ENCODE assay signal across 8 cellular contexts in genomic region chr1:48203287-48203900, GRCh38. TPM values are rescaled to one million over a fixed set of nuclear protein-coding genes. Genes with fewer than 3 reads are reported as not detected.
DNase-seq lines count a peak whose midpoint lies in the region; ATAC-seq and TF ChIP-seq lines count a peak whose summit lies in the region.

No MANE protein-coding gene starts in this region.

- H3K36me3 Mint-ChIP-seq in type B pancreatic cell, result no peaks in the 10 kb centered on the region

- H3K9me3 Mint-ChIP-seq in type B pancreatic cell, result no peaks in the 10 kb centered on the region

- no peaks in the 10 kb centered on the region for H3K9me3 ChIP-seq in right atrium auricular region

- peaks cover 17% of the 10 kb centered on the region for H3K27me3 Mint-ChIP-seq in type B pancreatic cell

- no peaks in the 10 kb centered on the region for H3K36me3 ChIP-seq in right atrium auricular region

- no peaks in the 10 kb centered on the region for H3K4me1 ChIP-seq in right atrium auricular region

- ATAC-seq in HG03565 (IDR thresholded peaks at IDR 0.05; ENCODE audit: unreplicated experiment) (peak; percentile 65), SK-N-SH treated with all-trans-retinoic acid at 6 μM for 48 hours (peak; percentile 79)

- TF ChIP-seq CTCF in GM12872 (IDR thresholded peaks at IDR 0.05; ENCODE audit: insufficient read depth, low read depth, low read length) (peak; percentile 64; the same call in 2 of the 3 replicates), right atrium auricular region (IDR thresholded peaks at IDR 0.05) (peak; percentile 50 to 76), type B pancreatic cell (conservative IDR thresholded peaks at IDR 0.05) (peak; percentile 80)

- H3K4me1 Mint-ChIP-seq in type B pancreatic cell (ENCODE audit: unreplicated experiment), result peaks cover 6% of the 10 kb centered on the region

- H3K4me3 ChIP-seq in right atrium auricular region, result no peak overlapping the region

- H3K4me3 Mint-ChIP-seq in type B pancreatic cell, result no peak overlapping the region

- no peak overlapping the region for H3K27ac ChIP-seq in right atrium auricular region

- no peaks in the 10 kb centered on the region for H3K27me3 ChIP-seq in right atrium auricular region

- H3K27ac Mint-ChIP-seq in type B pancreatic cell, result no peak overlapping the region

- DNase-seq in A172 (ENCODE audit: low spot score) (peak; percentile 18), right atrium auricular region (ENCODE audit: low spot score) (no peak), type B pancreatic cell (ENCODE audit: extremely low spot score, unreplicated experiment) (no peak), GM03348 (ENCODE audit: low spot score) (no peak), NCI-H446 treated with DMSO at 0.1 percent for 48 hours (lab: John Stamatoyannopoulos, UW) (no peak)

TF ChIP-seq in SK-N-SH treated with all-trans-retinoic acid at 6 μM for 48 hours, 23 proteins besides CTCF, POLR2A, EP300 and RAD21:
- TF ChIP-seq TOX (CRISPR knock-in tag; IDR thresholded peaks at IDR 0.05; ENCODE audit: borderline replicate concordance) (no peak), BACH2 (CRISPR knock-in tag; IDR thresholded peaks at IDR 0.05; ENCODE audit: borderline replicate concordance) (no peak), ZNF8 (CRISPR knock-in tag; IDR thresholded peaks at IDR 0.05) (no peak), ZNF565 (CRISPR knock-in tag; conservative IDR thresholded peaks at IDR 0.05; ENCODE audit: low read depth) (no peak)

RNA-seq across cellular contexts. Expression of gene SLC5A9, which starts 19.1 kb away (rescaled TPM):
- total RNA-seq in A172 (2014; rRNA removed; shearing (Covaris generic)), result not detected in 2 replicates
- not detected for total RNA-seq in right atrium auricular region
- total RNA-seq in type B pancreatic cell (ENCODE audit: low replicate concordance), result 1.6 and 2.1 TPM in 2 replicates
